ENCODE assay signal across 9 cellular contexts in genomic region chr4:176376032-176376614, GRCh38. TPM values are rescaled to one million over a fixed set of nuclear protein-coding genes. Genes with fewer than 3 reads are reported as not detected.
DNase-seq lines count a peak whose midpoint lies in the region; ATAC-seq, FAIRE-seq and TF ChIP-seq lines count a peak whose summit lies in the region.
"Had no signal": no experiment of that assay in that cellular context is flagged by ENCODE, and none has a peak within 500 bp of the region (broad histone marks: within the 10 kb centered on the region; RNA-seq: fewer than 3 reads in every experiment).

No MANE protein-coding gene starts in this region.

- no peaks in the 10 kb centered on the region for H3K79me2 ChIP-seq in Loucy (ENCODE audit: insufficient read depth, low read length)

- H3K9me3 ChIP-seq in Loucy (ENCODE audit: insufficient read depth, low read depth, low read length) = no peaks in the 10 kb centered on the region
- no peaks in the 10 kb centered on the region for H3K9me3 ChIP-seq in pancreas
- H3K9me3 ChIP-seq: BLaER1 had no signal

- no peaks in the 10 kb centered on the region for H3F3A ChIP-seq in Loucy (ENCODE audit: low read depth)

- no peak for ATAC-seq in pancreas
- no peak for ATAC-seq in GM18505 (IDR thresholded peaks at IDR 0.05; ENCODE audit: unreplicated experiment)

- intact Hi-C loops in pancreas (cut with DNase I) = no loop called here

- peak; percentile 95 for FAIRE-seq in pancreas (lab: Jason Lieb, UNC)

- WGBS in pancreas, 2 donors = 7 to 15% methylated on average over 2 of the region's 2 CpGs

- TF ChIP-seq POLR2A in GM18505 (IDR thresholded peaks at IDR 0.05; ENCODE audit: borderline replicate concordance, extremely low read depth, insufficient read depth, insufficient read length) = no peak

- H3K4me1 ChIP-seq in Loucy (ENCODE audit: insufficient read depth, low read length, poor library complexity, severe bottlenecking) (no peaks in the 10 kb centered on the region), pancreas (no peaks in the 10 kb centered on the region)
- H3K4me1 ChIP-seq: BLaER1 had no signal

- H3K36me3 ChIP-seq in Loucy (ENCODE audit: insufficient read depth, low read length) = no peaks in the 10 kb centered on the region
- no peaks in the 10 kb centered on the region for H3K36me3 ChIP-seq in pancreas
- H3K36me3 ChIP-seq: BLaER1 had no signal

- H3K4me3 ChIP-seq in Loucy (ENCODE audit: low read length, poor library complexity, severe bottlenecking) (no peak overlapping the region), choroid plexus epithelial cell (ENCODE audit: low read depth, low read length) (no peak overlapping the region), pancreas (no peak overlapping the region)
- H3K4me3 ChIP-seq: BLaER1 had no signal

- H3K4me3 Mint-ChIP-seq in activated T-cell treated with anti-CD3 and anti-CD28 coated beads, Interleukin-2, amount 50 U/mL, for 24 hours = no peak overlapping the region

- no peaks in the 10 kb centered on the region for H3K4me1 Mint-ChIP-seq in activated T-cell treated with anti-CD3 and anti-CD28 coated beads, Interleukin-2, amount 50 U/mL, for 24 hours (ENCODE audit: low read depth)

- no peaks in the 10 kb centered on the region for H3K9me3 Mint-ChIP-seq in activated T-cell treated with anti-CD3 and anti-CD28 coated beads, Interleukin-2, amount 50 U/mL, for 24 hours

- H3K27ac Mint-ChIP-seq in activated T-cell treated with anti-CD3 and anti-CD28 coated beads, Interleukin-2, amount 50 U/mL, for 24 hours = no peak overlapping the region

- H4K20me1 ChIP-seq in Loucy (ENCODE audit: insufficient read depth, low read length, poor library complexity, severe bottlenecking) = no peaks in the 10 kb centered on the region
- H4K20me1 ChIP-seq: BLaER1 had no signal

- no peaks in the 10 kb centered on the region for H3K9me2 ChIP-seq in Loucy (replicated peaks; ENCODE audit: low read depth, low read length)

- DNase-seq in DMS153 treated with DMSO at 0.1 percent for 48 hours (lab: John Stamatoyannopoulos, UW; ENCODE audit: unreplicated experiment) (peak; percentile 9), DMS153 (lab: John Stamatoyannopoulos, UW) (no peak), choroid plexus epithelial cell (ENCODE audit: low read depth) (peak; percentile 57), pancreas (no peak), NCI-H774 (lab: John Stamatoyannopoulos, UW) (no peak)
- DNase-seq in activated T-cell treated with anti-CD3 and anti-CD28 coated beads, Interleukin-2, amount 50 U/mL, for 24 hours = no peak

- H3K27me3 Mint-ChIP-seq in activated T-cell treated with anti-CD3 and anti-CD28 coated beads, Interleukin-2, amount 50 U/mL, for 24 hours = peaks cover 6% of the 10 kb centered on the region

- no peaks in the 10 kb centered on the region for H3K27me3 ChIP-seq in Loucy (ENCODE audit: insufficient read depth, low read length, poor library complexity, severe bottlenecking)
- H3K27me3 ChIP-seq in pancreas = no peaks in the 10 kb centered on the region
- H3K27me3 ChIP-seq: BLaER1 had no signal

- H3K27ac ChIP-seq in pancreas = no peak overlapping the region
- H3K27ac ChIP-seq: BLaER1 had no signal

- H3K36me3 Mint-ChIP-seq in activated T-cell treated with anti-CD3 and anti-CD28 coated beads, Interleukin-2, amount 50 U/mL, for 24 hours (ENCODE audit: low read depth) = no peaks in the 10 kb centered on the region

- H3K4me2 ChIP-seq in Loucy (ENCODE audit: low read depth, low read length, poor library complexity, severe bottlenecking) = no peak overlapping the region
- H3K4me2 ChIP-seq: BLaER1 had no signal

- H2AFZ ChIP-seq in Loucy (ENCODE audit: low read length) = no peak overlapping the region

- TF ChIP-seq CTCF in Loucy (conservative IDR thresholded peaks at IDR 0.05; ENCODE audit: low read length) (peak; percentile 71), choroid plexus epithelial cell (conservative IDR thresholded peaks at IDR 0.05; ENCODE audit: low read depth, low read length) (peak; percentile 50), pancreas (IDR thresholded peaks at IDR 0.05) (peak in 1 of 4 donors; percentile 15)

- H3K9ac ChIP-seq in Loucy (ENCODE audit: low read depth, low read length, poor library complexity, severe bottlenecking) = no peak overlapping the region
- H3K9ac ChIP-seq: BLaER1 had no signal

RNA-seq across cellular contexts. Expression of gene SPCS3, which starts 56.4 kb away (rescaled TPM):
- total RNA-seq in pancreas = 100 to 1,000 TPM in 5 of 6 donors, 10 to 100 TPM in 1; 97.9 to 166 (median 144) TPM
- 10 to 100 TPM; 24.2 to 31.3 TPM for polyA plus RNA-seq in pancreas

Comparison
In these comparisons a context has a peak if more than half of its experiments do, and no peak if none do; other contexts are left out.
1. DNase-seq: peak in DMS153 treated with DMSO at 0.1 percent for 48 hours (single experiment) and choroid plexus epithelial cell (single experiment); none in DMS153 (single experiment), pancreas (0 of 6), NCI-H774 (single experiment) and activated T-cell treated with anti-CD3 and anti-CD28 coated beads, Interleukin-2, amount 50 U/mL, for 24 hours (single experiment).